23 cellular contexts compared by ENCODE assay signal in genomic region chr4:128597515-128597914, GRCh38.
"Had no signal": no experiment of that assay in that cellular context is flagged by ENCODE, and none has a peak within 500 bp of the region (broad histone marks: within the 10 kb centered on the region; RNA-seq: fewer than 3 reads in every experiment).

No MANE protein-coding gene starts in this region.

- H3K27ac ChIP-seq: epithelial cell of prostate, heart right ventricle, left ventricle myocardium inferior, lower lobe of right lung, neutrophil, spleen, testis, transverse colon had no signal

- H3K27me3 ChIP-seq: heart right ventricle, neutrophil, spleen, testis, transverse colon had no signal

- H3K27ac Mint-ChIP-seq: dendritic cell treated with granulocyte-macrophage colony-stimulating factor and Interleukin-4, amounts not matched to agents 40 ng/mL and 50 ng/mL, for 4 days; effector memory CD8-positive, alpha-beta T cell; memory B cell; stimulated activated naive B cell treated with anti-CD40 and anti-IgM and Interleukin-4, amounts not matched to agents 10 μg/mL and 1 μg/mL and 100 μg/mL, for 72 hours; stimulated activated naive CD8-positive, alpha-beta T cell treated with anti-CD3 and anti-CD28 coated beads, Interleukin-15, amount 100 ng/mL, for 72 hours had no signal

- ATAC-seq: effector memory CD8-positive, alpha-beta T cell; heart right ventricle; lower lobe of right lung; sciatic nerve; stimulated activated naive B cell treated with anti-CD40 and anti-IgM and Interleukin-4, amounts not matched to agents 10 μg/mL and 1 μg/mL and 100 μg/mL, for 72 hours; stimulated activated naive CD8-positive, alpha-beta T cell treated with anti-CD3 and anti-CD28 coated beads, Interleukin-15, amount 100 ng/mL, for 72 hours had no signal

- H3K4me1 Mint-ChIP-seq: memory B cell; stimulated activated naive CD8-positive, alpha-beta T cell treated with anti-CD3 and anti-CD28 coated beads, Interleukin-15, amount 100 ng/mL, for 72 hours had no signal

- H3K4me1 ChIP-seq: spleen had no signal

- H3K9me3 ChIP-seq: neutrophil, testis had no signal

- DNase-seq: cerebellar nuclear complex; effector memory CD8-positive, alpha-beta T cell; foreskin melanocyte; heart right ventricle; hypothalamus; left ventricle myocardium inferior; lower lobe of right lung; midbrain; posterior cingulate gyrus; spleen; stimulated activated CD4-positive, alpha-beta T cell treated with anti-CD3 and anti-CD28 coated beads, Interleukin-15, amount 100 ng/mL, for 24 hours; stimulated activated CD4-positive, alpha-beta T cell treated with anti-CD3 and anti-CD28 coated beads, Interleukin-1b, Interleukin-23, amount 100 ng/mL, for 48 hours; stimulated activated CD4-positive, alpha-beta T cell treated with anti-CD3 and anti-CD28 coated beads, Interleukin-4, amount 100 ng/mL, for 24 hours; stimulated activated naive B cell treated with anti-CD40 and anti-IgM and Interleukin-4, amounts not matched to agents 10 μg/mL and 1 μg/mL and 100 μg/mL, for 72 hours; stimulated activated naive CD8-positive, alpha-beta T cell treated with anti-CD3 and anti-CD28 coated beads, Interleukin-15, amount 100 ng/mL, for 72 hours; testis; transverse colon had no signal

- H3K4me3 Mint-ChIP-seq: dendritic cell treated with granulocyte-macrophage colony-stimulating factor and Interleukin-4, amounts not matched to agents 40 ng/mL and 50 ng/mL, for 4 days; effector memory CD8-positive, alpha-beta T cell; memory B cell; stimulated activated naive B cell treated with anti-CD40 and anti-IgM and Interleukin-4, amounts not matched to agents 10 μg/mL and 1 μg/mL and 100 μg/mL, for 72 hours; stimulated activated naive CD8-positive, alpha-beta T cell treated with anti-CD3 and anti-CD28 coated beads, Interleukin-15, amount 100 ng/mL, for 72 hours had no signal

- H3K4me3 ChIP-seq: heart right ventricle, left ventricle myocardium inferior, lower lobe of right lung, spleen, testis, transverse colon had no signal

- FAIRE-seq: colon had no signal

- H3K36me3 Mint-ChIP-seq: memory B cell had no signal

- H3K9me3 Mint-ChIP-seq: effector memory CD8-positive, alpha-beta T cell had no signal

- H3K36me3 ChIP-seq: heart right ventricle, left ventricle myocardium inferior, lower lobe of right lung, neutrophil, spleen, transverse colon had no signal
